Comparison of ENCODE assay signal across 18 cellular contexts in genomic region chr17:57512258-57512657, GRCh38.
"Had no signal": no experiment of that assay in that cellular context is flagged by ENCODE, and none has a peak within 500 bp of the region (broad histone marks: within the 10 kb centered on the region; RNA-seq: fewer than 3 reads in every experiment).

No MANE protein-coding gene starts in this region.

- H2AFZ ChIP-seq: parathyroid adenoma had no signal

- H3K4me1 Mint-ChIP-seq: activated naive CD8-positive, alpha-beta T cell treated with anti-CD3 and anti-CD28 coated beads, Interleukin-2, amount 10 ng/mL, durations not matched to agents 7 days and 5 days had no signal

- ATAC-seq: T-helper 17 cell, WTC11 had no signal

- H3K4me3 Mint-ChIP-seq: activated naive CD8-positive, alpha-beta T cell treated with anti-CD3 and anti-CD28 coated beads, Interleukin-2, amount 10 ng/mL, durations not matched to agents 7 days and 5 days; activated T-helper 1 cell treated with anti-CD3 and anti-CD28 coated beads, Interleukin-12 subunit alpha, Interleukin-12 subunit beta, Interleukin-2, Interleukin-4 antibody, amounts not matched to agents 30 ng/mL and 10 ng/mL and 1 ng/mL, durations not matched to agents 14 hours and 24 hours and 36 hours; dendritic cell treated with granulocyte-macrophage colony-stimulating factor and Interleukin-4, amounts not matched to agents 40 ng/mL and 50 ng/mL, for 4 days; immature natural killer cell; T-helper 17 cell; WTC11 had no signal

- H3K27me3 ChIP-seq: breast epithelium, neutrophil had no signal

- H3K27me3 Mint-ChIP-seq: activated naive CD8-positive, alpha-beta T cell treated with anti-CD3 and anti-CD28 coated beads, Interleukin-2, amount 10 ng/mL, durations not matched to agents 7 days and 5 days; dendritic cell treated with granulocyte-macrophage colony-stimulating factor and Interleukin-4, amounts not matched to agents 40 ng/mL and 50 ng/mL, for 4 days; T-helper 17 cell had no signal

- H3K9ac ChIP-seq: parathyroid adenoma had no signal

- H3K27ac Mint-ChIP-seq: activated naive CD8-positive, alpha-beta T cell treated with anti-CD3 and anti-CD28 coated beads, Interleukin-2, amount 10 ng/mL, durations not matched to agents 7 days and 5 days; dendritic cell treated with granulocyte-macrophage colony-stimulating factor and Interleukin-4, amounts not matched to agents 40 ng/mL and 50 ng/mL, for 4 days; immature natural killer cell; T-helper 17 cell had no signal

- H3K9me3 Mint-ChIP-seq: activated naive CD8-positive, alpha-beta T cell treated with anti-CD3 and anti-CD28 coated beads, Interleukin-2, amount 10 ng/mL, durations not matched to agents 7 days and 5 days; activated T-helper 1 cell treated with anti-CD3 and anti-CD28 coated beads, Interleukin-12 subunit alpha, Interleukin-12 subunit beta, Interleukin-2, Interleukin-4 antibody, amounts not matched to agents 30 ng/mL and 10 ng/mL and 1 ng/mL, durations not matched to agents 14 hours and 24 hours and 36 hours; dendritic cell treated with granulocyte-macrophage colony-stimulating factor and Interleukin-4, amounts not matched to agents 40 ng/mL and 50 ng/mL, for 4 days; immature natural killer cell; WTC11 had no signal

- H3K36me3 Mint-ChIP-seq: immature natural killer cell had no signal

- H3K4me3 ChIP-seq: breast epithelium, lung, thoracic aorta had no signal

- DNase-seq: activated CD4-positive, alpha-beta T cell treated with anti-CD3 and anti-CD28 coated beads for 4 hours; activated CD8-positive, alpha-beta memory T cell treated with anti-CD3 and anti-CD28 coated beads, Interleukin-2, amount 50 U/mL, for 48 hours; activated naive CD4-positive, alpha-beta T cell; activated naive CD8-positive, alpha-beta T cell treated with anti-CD3 and anti-CD28 coated beads, Interleukin-2, amount 10 ng/mL, durations not matched to agents 7 days and 5 days; effector memory CD4-positive, alpha-beta T cell; foreskin fibroblast; immature natural killer cell; stimulated activated CD4-positive, alpha-beta T cell treated with anti-CD3 and anti-CD28 coated beads, Interleukin-12 subunit alpha, Interleukin-12 subunit beta, amount 100 ng/mL, for 4 hours; stimulated activated CD4-positive, alpha-beta T cell treated with anti-CD3 and anti-CD28 coated beads, Interleukin-2, amount 100 ng/mL, for 24 hours; T-helper 17 cell had no signal

- H3K27ac ChIP-seq: breast epithelium, neutrophil, parathyroid adenoma, thoracic aorta had no signal

- H3K9me3 ChIP-seq: breast epithelium, neutrophil, thoracic aorta had no signal

- H3K4me1 ChIP-seq: breast epithelium had no signal

- H3K36me3 ChIP-seq: breast epithelium, neutrophil, thoracic aorta had no signal
